8 cellular contexts compared by ENCODE assay signal in the genomic region with DNA sequence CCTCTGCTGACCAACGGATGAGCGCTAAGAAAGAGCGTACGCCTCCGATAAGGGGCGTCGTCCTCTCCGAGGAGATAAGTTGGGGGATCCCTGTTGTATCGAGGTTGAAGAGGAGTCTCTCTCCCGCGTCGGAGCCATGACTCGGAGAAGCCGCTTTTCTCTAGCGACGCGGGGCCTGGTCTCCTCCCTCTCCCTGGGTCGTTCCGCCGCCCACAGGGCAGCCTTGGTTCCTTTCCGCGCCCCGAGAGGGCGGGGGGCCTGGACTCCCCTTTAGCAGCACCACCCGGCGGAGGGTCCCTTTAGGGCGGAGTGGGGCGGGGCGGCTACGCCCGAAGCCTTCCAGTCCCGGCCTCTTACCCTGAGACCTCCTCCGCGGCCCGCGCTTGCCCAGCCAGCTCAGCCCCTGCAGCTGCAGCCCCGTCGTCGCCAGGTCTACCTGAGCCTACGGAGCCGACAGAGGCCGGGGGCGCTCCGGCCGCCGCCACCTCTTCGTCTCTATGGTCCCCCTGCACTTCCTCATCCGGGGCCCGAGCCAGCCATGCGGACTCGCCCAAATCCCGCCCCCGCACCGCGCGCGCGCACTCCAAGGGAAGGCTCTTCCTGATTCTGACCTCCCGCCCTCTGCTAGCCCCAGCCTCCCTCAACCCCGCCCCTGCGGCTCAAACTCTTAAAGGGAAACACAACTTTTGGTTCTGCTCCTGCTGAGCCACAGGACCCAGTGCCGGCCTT. TPM values are rescaled to one million over a fixed set of nuclear protein-coding genes. Genes with fewer than 3 reads are reported as not detected.
DNase-seq lines count a peak whose midpoint lies in the region; ATAC-seq and TF ChIP-seq lines count a peak whose summit lies in the region.

A gene (minus strand): TSS at position 497 of the 729 bp plus-strand sequence. CDS start 11,272 bp downstream, outside the sequence.

- peak; percentile 50 for DNase-seq in NCI-H1417 treated with DMSO at 0.1 percent for 48 hours (lab: John Stamatoyannopoulos, UW)
- peak; percentile 80 to 88 for DNase-seq in SW 1271 (lab: John Stamatoyannopoulos, UW)
- DNase-seq in activated naive CD8-positive, alpha-beta T cell treated with anti-CD3 and anti-CD28 coated beads, Interleukin-2, amount 50 U/mL, for 16 hours (ENCODE audit: low read depth, low spot score): peak; percentile 98
- peak; percentile 96 to 100 (median 99) for DNase-seq in head of caudate nucleus
- peak; percentile 97 for DNase-seq in osteocyte (ENCODE audit: extremely low spot score, unreplicated experiment)
- DNase-seq in thoracic aorta (ENCODE audit: low spot score): peak; percentile 93

- peaks cover 21 to 56% of the 10 kb centered on the region in 2 donors for H3K4me1 ChIP-seq in thoracic aorta (ENCODE audit: control insufficient read depth in 1 of 2, low read depth in 2 of 2)

- H3K27ac ChIP-seq in thoracic aorta: peak within 1 kb of the TSS; percentile 78 to 81

- intact Hi-C loops in head of caudate nucleus (cut with DNase I): loop anchor here (10.0 kb wide), 2 partner anchors 85 to 195 kb away; a partner anchor contains a TSS

- no peaks in the 10 kb centered on the region for H3K27me3 ChIP-seq in thoracic aorta (replicated peaks; ENCODE audit: insufficient read depth)

- peaks cover 55% of the 10 kb centered on the region for H3K4me1 Mint-ChIP-seq in osteocyte (ENCODE audit: unreplicated experiment)

- no peaks in the 10 kb centered on the region for H3K27me3 Mint-ChIP-seq in osteocyte (ENCODE audit: unreplicated experiment)

- TF ChIP-seq CTCF in GM12875 (IDR thresholded peaks at IDR 0.05; ENCODE audit: borderline replicate concordance, insufficient read depth, low read depth, low read length): no peak
- no peak for TF ChIP-seq CTCF in osteocyte (IDR thresholded peaks at IDR 0.05)
- TF ChIP-seq CTCF in thoracic aorta (IDR thresholded peaks at IDR 0.05): no peak

- H3K36me3 Mint-ChIP-seq in osteocyte (ENCODE audit: unreplicated experiment): peaks cover 8% of the 10 kb centered on the region

- no peaks in the 10 kb centered on the region for H3K36me3 ChIP-seq in thoracic aorta

- no peaks in the 10 kb centered on the region for H3K9me3 ChIP-seq in thoracic aorta

- ATAC-seq in HG02763 (IDR thresholded peaks at IDR 0.05; ENCODE audit: unreplicated experiment) (peak; percentile 63), thoracic aorta (ENCODE audit: insufficient number of reproducible peaks, low FRiP score, low read depth) (peak; percentile 86)

- peak within 1 kb of the TSS; percentile 81 for H3K27ac Mint-ChIP-seq in osteocyte (ENCODE audit: unreplicated experiment)

- no peaks in the 10 kb centered on the region for H3K9me3 Mint-ChIP-seq in osteocyte (ENCODE audit: unreplicated experiment)

- peak within 1 kb of the TSS; percentile 89 for H3K4me3 Mint-ChIP-seq in osteocyte (ENCODE audit: unreplicated experiment)

- peak within 1 kb of the TSS; percentile 99 for H3K4me3 ChIP-seq in GM12875 (ENCODE audit: low read depth, low read length)
- H3K4me3 ChIP-seq in thoracic aorta: peak within 1 kb of the TSS; percentile 94

RNA-seq across cellular contexts. Expression of the gene that starts here (rescaled TPM):
- total RNA-seq in osteocyte: 48.2 and 49.3 TPM in 2 replicates
- total RNA-seq in thoracic aorta: 10 to 100 TPM; 22.1 to 38.2 TPM

Comparison
In these comparisons a context has a peak if more than half of its experiments do, and no peak if none do; other contexts are left out.
1. Peak in every context shown above with its lines: DNase-seq, ATAC-seq, H3K4me3 ChIP-seq and H3K27ac ChIP-seq.